Comparison of ENCODE assay signal across 32 cellular contexts in the genomic region with DNA sequence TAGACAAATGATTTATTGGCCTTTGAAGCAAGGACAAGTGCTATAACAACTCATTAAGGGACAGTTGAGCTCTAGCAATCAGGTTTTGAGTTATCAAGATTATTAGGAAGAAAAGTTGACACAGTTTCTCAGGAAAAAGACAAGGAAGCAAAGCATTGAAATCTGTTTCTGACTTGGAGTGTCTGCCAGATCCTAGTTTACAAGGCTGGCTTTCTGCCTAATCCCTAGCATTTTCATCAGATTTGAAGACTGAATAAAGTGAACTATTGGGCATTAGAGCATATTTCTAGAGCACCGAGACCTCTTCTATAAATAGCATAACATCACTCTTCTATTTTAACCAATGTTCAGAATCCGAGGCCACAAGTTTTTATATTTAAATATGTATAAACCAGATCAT. TPM values are rescaled to one million over a fixed set of nuclear protein-coding genes. Genes with fewer than 3 reads are reported as not detected.
DNase-seq lines count a peak whose midpoint lies in the region; ATAC-seq and TF ChIP-seq lines count a peak whose summit lies in the region.
"Had no signal": no experiment of that assay in that cellular context is flagged by ENCODE, and none has a peak within 500 bp of the region (broad histone marks: within the 10 kb centered on the region; RNA-seq: fewer than 3 reads in every experiment).

No MANE protein-coding gene starts in this region.

- WGBS in smooth muscle cell (ENCODE audit: low lambda C conversion rate): 30% methylated on average over 2 of the region's 2 CpGs

- H3K27ac Mint-ChIP-seq in T-helper 17 cell: no peak overlapping the region
- H3K27ac Mint-ChIP-seq: activated CD4-positive, alpha-beta T cell treated with anti-CD3 and anti-CD28 coated beads, Interleukin-2, amount 10 ng/mL, durations not matched to agents 7 days and 5 days; activated naive CD4-positive, alpha-beta T cell treated with anti-CD3 and anti-CD28 coated beads, Interleukin-2, amount 50 U/mL, for 72 hours; neural progenitor cell had no signal

- H3K27me3 ChIP-seq in smooth muscle cell (ENCODE audit: low read depth): no peaks in the 10 kb centered on the region
- H3K27me3 ChIP-seq: neural progenitor cell, vagina had no signal

- no peak overlapping the region for H2AFZ ChIP-seq in smooth muscle cell (ENCODE audit: low read depth)
- H2AFZ ChIP-seq: neural progenitor cell had no signal

- H3K79me2 ChIP-seq in smooth muscle cell (ENCODE audit: low read depth): peaks cover 37% of the 10 kb centered on the region

- peak; percentile 10 for DNase-seq in DMS79 (lab: John Stamatoyannopoulos, UW)
- DNase-seq in NCI-H446 (lab: John Stamatoyannopoulos, UW): peak; percentile 37 to 48
- peak; percentile 15 for DNase-seq in cerebellum (ENCODE audit: low spot score)
- DNase-seq in smooth muscle cell (lab: John Stamatoyannopoulos, UW; ENCODE audit: unreplicated experiment): no peak
- no peak for DNase-seq in T-helper 17 cell
- no peak for DNase-seq in OCI-M2 (lab: John Stamatoyannopoulos, UW; ENCODE audit: unreplicated experiment)
- no peak for DNase-seq in activated CD8-positive, alpha-beta memory T cell treated with anti-CD3 and anti-CD28 coated beads, Interleukin-2, amount 50 U/mL, for 48 hours
- DNase-seq: activated CD4-positive, alpha-beta T cell treated with anti-CD3 and anti-CD28 coated beads, Interleukin-2, amount 10 ng/mL, durations not matched to agents 7 days and 5 days; activated effector memory CD4-positive, alpha-beta T cell treated with Interleukin-2 at 50 U/mL for 16 hours; activated T-cell treated with anti-CD3 and anti-CD28 coated beads, Interleukin-2, amount 50 U/mL, for 1 hour; anterior cingulate cortex; effector memory CD4-positive, alpha-beta T cell; head of caudate nucleus; left ventricle myocardium superior; mesendoderm; NCI-H1930; NCI-H69; right cardiac atrium; Right ventricle myocardium superior; stimulated activated CD4-positive, alpha-beta T cell treated with anti-CD3 and anti-CD28 coated beads, Interleukin-12 subunit alpha, Interleukin-12 subunit beta, amount 100 ng/mL, for 4 hours; stimulated activated CD4-positive, alpha-beta T cell treated with anti-CD3 and anti-CD28 coated beads, Interleukin-2, amount 100 ng/mL, for 48 hours; stomach had no signal

- no peaks in the 10 kb centered on the region for H3K36me3 ChIP-seq in smooth muscle cell (ENCODE audit: low read depth)
- H3K36me3 ChIP-seq: cardiac muscle cell, neural progenitor cell, stomach, vagina had no signal

- H3K4me1 Mint-ChIP-seq in T-helper 17 cell: no peaks in the 10 kb centered on the region
- H3K4me1 Mint-ChIP-seq: activated CD4-positive, alpha-beta T cell treated with anti-CD3 and anti-CD28 coated beads, Interleukin-2, amount 10 ng/mL, durations not matched to agents 7 days and 5 days had no signal

- peaks cover 3% of the 10 kb centered on the region for H3K4me1 ChIP-seq in smooth muscle cell (ENCODE audit: low read depth)

- no peaks in the 10 kb centered on the region for H3K36me3 Mint-ChIP-seq in T-helper 17 cell (ENCODE audit: low read depth)
- H3K36me3 Mint-ChIP-seq: activated naive CD4-positive, alpha-beta T cell treated with anti-CD3 and anti-CD28 coated beads, Interleukin-2, amount 50 U/mL, for 72 hours; neural progenitor cell had no signal

- no peak for TF ChIP-seq CTCF in smooth muscle cell (IDR thresholded peaks at IDR 0.05; ENCODE audit: borderline replicate concordance, insufficient read depth, poor library complexity, severe bottlenecking)

- H4K20me1 ChIP-seq in smooth muscle cell (ENCODE audit: low read depth): no peaks in the 10 kb centered on the region

- no peak overlapping the region for H3K9ac ChIP-seq in smooth muscle cell (ENCODE audit: low read depth)
- H3K9ac ChIP-seq: neural progenitor cell had no signal

- H3K9me3 ChIP-seq in smooth muscle cell (replicated peaks; ENCODE audit: low read depth): no peaks in the 10 kb centered on the region
- no peaks in the 10 kb centered on the region for H3K9me3 ChIP-seq in T-helper 17 cell (ENCODE audit: control insufficient read depth, low read length, poor library complexity, severe bottlenecking)
- H3K9me3 ChIP-seq: stomach, vagina had no signal

- peak overlapping the region; percentile 51 for H3K4me2 ChIP-seq in smooth muscle cell
- H3K4me2 ChIP-seq: neural progenitor cell had no signal

- H3K27me3 Mint-ChIP-seq in T-helper 17 cell: no peaks in the 10 kb centered on the region
- H3K27me3 Mint-ChIP-seq: activated CD4-positive, alpha-beta T cell treated with anti-CD3 and anti-CD28 coated beads, Interleukin-2, amount 10 ng/mL, durations not matched to agents 7 days and 5 days had no signal

- peaks cover 3% of the 10 kb centered on the region for H3F3A ChIP-seq in smooth muscle cell (ENCODE audit: low read depth)

- H3K4me3 ChIP-seq in smooth muscle cell: no peak overlapping the region
- H3K4me3 ChIP-seq: cardiac muscle cell, coronary artery, neural progenitor cell, stomach, vagina had no signal

- H3K4me3 Mint-ChIP-seq in T-helper 17 cell: no peak overlapping the region
- H3K4me3 Mint-ChIP-seq: activated CD4-positive, alpha-beta T cell treated with anti-CD3 and anti-CD28 coated beads, Interleukin-2, amount 10 ng/mL, durations not matched to agents 7 days and 5 days; neural progenitor cell had no signal

- peak overlapping the region; percentile 7 for H3K27ac ChIP-seq in smooth muscle cell (ENCODE audit: low read depth)
- H3K27ac ChIP-seq: C4-2B, cardiac muscle cell, coronary artery, epithelial cell of prostate, HL-60, neural progenitor cell, stomach, vagina had no signal

- no peak for ATAC-seq in T-helper 17 cell
- ATAC-seq: activated naive CD4-positive, alpha-beta T cell treated with anti-CD3 and anti-CD28 coated beads, Interleukin-2, amount 50 U/mL, for 72 hours; left ventricle myocardium superior; Panc1; right cardiac atrium had no signal

RNA-seq across cellular contexts. Expression of a gene that starts 7.0 kb away (rescaled TPM):
- total RNA-seq in cerebellum (128 TPM), smooth muscle cell (10.2 and 12.5 TPM in 2 replicates), T-helper 17 cell (not detected)
- 5.2 and 5.5 TPM in 2 replicates for polyA plus RNA-seq in smooth muscle cell
- total RNA-seq: activated CD4-positive, alpha-beta T cell treated with anti-CD3 and anti-CD28 coated beads, Interleukin-2, amount 10 ng/mL, durations not matched to agents 7 days and 5 days; activated CD8-positive, alpha-beta memory T cell treated with anti-CD3 and anti-CD28 coated beads for 36 hours; activated naive CD4-positive, alpha-beta T cell treated with anti-CD3 and anti-CD28 coated beads, Interleukin-2, amount 50 U/mL, for 72 hours had no signal

Comparison
In these comparisons a context has a peak if more than half of its experiments do, and no peak if none do; other contexts are left out.
1. DNase-seq: peak in DMS79 (single experiment), NCI-H446 (2 of 2) and cerebellum (single experiment); none in smooth muscle cell (single experiment), T-helper 17 cell (0 of 3), OCI-M2 (single experiment) and activated CD8-positive, alpha-beta memory T cell treated with anti-CD3 and anti-CD28 coated beads, Interleukin-2, amount 50 U/mL, for 48 hours (single experiment).